10 cellular contexts compared by ENCODE assay signal in the genomic region with DNA sequence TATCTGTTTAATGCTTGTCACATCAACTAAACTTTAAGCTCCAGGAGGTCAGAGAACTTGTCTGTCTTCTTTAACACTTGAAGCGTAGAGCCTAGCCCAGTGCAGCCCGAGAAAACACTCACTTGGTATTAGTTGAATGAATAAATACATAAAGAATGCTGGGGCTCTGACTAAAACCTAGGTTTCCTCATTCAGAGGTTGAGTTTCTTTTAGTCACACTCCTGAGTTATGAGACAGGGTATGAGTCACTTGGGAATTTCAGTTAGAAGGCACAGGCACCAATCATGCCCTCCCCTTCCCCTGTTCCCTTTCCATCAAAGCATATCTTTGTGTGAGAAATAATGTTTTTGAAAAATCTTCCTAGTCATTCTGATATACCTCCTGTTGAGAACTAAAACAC.
A peak's percentile ranks its signal among the peaks of the same experiment; 100 is the strongest.
DNase-seq lines count a peak whose midpoint lies in the region; ATAC-seq and TF ChIP-seq lines count a peak whose summit lies in the region.
"Had no signal": no experiment of that assay in that cellular context is flagged by ENCODE, and none has a peak within 500 bp of the region (broad histone marks: within the 10 kb centered on the region; RNA-seq: fewer than 3 reads in every experiment).

No MANE protein-coding gene starts in this region.

- TF ChIP-seq EP300 in SK-N-SH (IDR thresholded peaks at IDR 0.05; ENCODE audit: borderline replicate concordance in 1 of 2, low read depth in 1 of 2, low read length in 1 of 2), result peak in 1 of 2 experiments; percentile 97; a peak in 2 of 4 replicates

- ATAC-seq in GM21717 (IDR thresholded peaks at IDR 0.05; ENCODE audit: unreplicated experiment) (peak; percentile 52), HG03439 (IDR thresholded peaks at IDR 0.05; ENCODE audit: unreplicated experiment) (no peak)
- ATAC-seq: natural killer cell treated with Interleukin-12 subunit alpha and Interleukin-12 subunit beta and Interleukin-15 and Interleukin-18, amount 100 ng/mL, for 72 hours had no signal

- H3K27me3 ChIP-seq in SK-N-SH (ENCODE audit: insufficient read depth) (no peaks in the 10 kb centered on the region), endodermal cell (ENCODE audit: control insufficient read depth, insufficient read depth, low read length, poor library complexity, severe bottlenecking) (no peaks in the 10 kb centered on the region)

- no peak overlapping the region for H3K4me3 ChIP-seq in SK-N-SH (ENCODE audit: low read depth in 2 of 2, low read length in 1 of 2)
- H3K4me3 ChIP-seq in endodermal cell (ENCODE audit: low read length), result no peak overlapping the region

- H3K27ac ChIP-seq in SK-N-SH (ENCODE audit: low read depth in 2 of 2, low read length in 1 of 2) (peak overlapping the region; percentile 65 to 95; a peak in 3 of 4 replicates), substantia nigra (ENCODE audit: low read depth, low read length, poor library complexity, severe bottlenecking) (no peak overlapping the region), endodermal cell (ENCODE audit: low read depth, low read length) (no peak overlapping the region)

- no peaks in the 10 kb centered on the region for H4K20me1 ChIP-seq in SK-N-SH (ENCODE audit: insufficient read depth)

- no peak for TF ChIP-seq RAD21 in SK-N-SH (IDR thresholded peaks at IDR 0.05; ENCODE audit: low read length)

- H3F3A ChIP-seq in SK-N-SH (replicated peaks; ENCODE audit: insufficient read depth), result peaks cover 14% of the 10 kb centered on the region

- no peaks in the 10 kb centered on the region for H3K79me2 ChIP-seq in SK-N-SH (ENCODE audit: insufficient read depth)

- no peak overlapping the region for H3K27ac Mint-ChIP-seq in endodermal cell
- H3K27ac Mint-ChIP-seq: natural killer cell treated with Interleukin-12 subunit alpha and Interleukin-12 subunit beta and Interleukin-15 and Interleukin-18, amount 100 ng/mL, for 72 hours had no signal

- H3K4me1 ChIP-seq in SK-N-SH (ENCODE audit: control insufficient read depth in 1 of 2, insufficient read depth in 2 of 2, low read depth in 1 of 2, low read length in 1 of 2) (peaks cover 0 to 15% of the 10 kb centered on the region in 2 experiments; a peak in 2 of 4 replicates), endodermal cell (ENCODE audit: control insufficient read depth, insufficient read depth, low read length) (no peaks in the 10 kb centered on the region)

- H3K4me1 Mint-ChIP-seq in endodermal cell, result peaks cover 2% of the 10 kb centered on the region

- in situ Hi-C loops in ACHN (cut with HindIII; ENCODE audit: low pct_ligation_motif_present, low pct_unique_long_range_greater_than_20kb, low sequenced_read_pairs), result no loop called here

- 0% methylated on average over 2 of the region's 2 CpGs for WGBS in SK-N-SH (ENCODE audit: low lambda C conversion rate)
- WGBS in endodermal cell (ENCODE audit: insufficient coverage in 1 of 2, insufficient read length in 1 of 2), 2 experiments, result 60 to 88% methylated on average over 2 of the region's 2 CpGs

- no peak overlapping the region for H3K4me3 Mint-ChIP-seq in endodermal cell
- H3K4me3 Mint-ChIP-seq: natural killer cell treated with Interleukin-12 subunit alpha and Interleukin-12 subunit beta and Interleukin-15 and Interleukin-18, amount 100 ng/mL, for 72 hours had no signal

- H3K27me3 Mint-ChIP-seq in endodermal cell (ENCODE audit: insufficient read depth), result no peaks in the 10 kb centered on the region

- no peaks in the 10 kb centered on the region for H3K36me3 ChIP-seq in SK-N-SH (replicated peaks in 1 of 2; ENCODE audit: control insufficient read depth in 1 of 2, insufficient read depth in 2 of 2, low read length in 1 of 2)
- no peaks in the 10 kb centered on the region for H3K36me3 ChIP-seq in endodermal cell (ENCODE audit: control insufficient read depth, insufficient read depth, low read length)

- H3K9ac ChIP-seq in SK-N-SH, result peak overlapping the region; percentile 42; the same call in 1 of the 2 replicates
- H3K9ac ChIP-seq in endodermal cell (ENCODE audit: extremely low read depth, low read length, poor library complexity, severe bottlenecking), result no peak overlapping the region

- DNase-seq in ACHN, result peak; percentile 92
- peak; percentile 2 for DNase-seq in SK-N-SH
- DNase-seq in hepatic stellate cell (ENCODE audit: low spot score), result peak; percentile 73
- no peak for DNase-seq in substantia nigra (lab: John Stamatoyannopoulos, UW)
- no peak for DNase-seq in endodermal cell
- DNase-seq in NCI-H146 (lab: John Stamatoyannopoulos, UW), result no peak
- DNase-seq: NCI-H1694 treated with DMSO at 0.1 percent for 48 hours had no signal

- H3K36me3 Mint-ChIP-seq in endodermal cell (ENCODE audit: low read depth), result no peaks in the 10 kb centered on the region
- H3K36me3 Mint-ChIP-seq: natural killer cell treated with Interleukin-12 subunit alpha and Interleukin-12 subunit beta and Interleukin-15 and Interleukin-18, amount 100 ng/mL, for 72 hours had no signal

- no peaks in the 10 kb centered on the region for H3K9me3 ChIP-seq in SK-N-SH
- no peaks in the 10 kb centered on the region for H3K9me3 ChIP-seq in endodermal cell (ENCODE audit: control insufficient read depth, low read length)

- CTCF ChIA-PET in SK-N-SH (lab: Yijun Ruan, JAX), result interaction anchor here (0.6 kb wide), 1 partner anchor 1713 kb away, joined by 3 read pairs; no protein-coding TSS in a partner anchor

- H3K9me2 ChIP-seq in SK-N-SH, result no peaks in the 10 kb centered on the region

- H2AFZ ChIP-seq in SK-N-SH (ENCODE audit: low read depth), result peak overlapping the region; percentile 41; the same call in 1 of the 2 replicates

- TF ChIP-seq CTCF in SK-N-SH (IDR thresholded peaks at IDR 0.05), result no peak
- no peak for TF ChIP-seq CTCF in endodermal cell (conservative IDR thresholded peaks at IDR 0.05)

- H3K9me3 Mint-ChIP-seq in endodermal cell, result no peaks in the 10 kb centered on the region
- H3K9me3 Mint-ChIP-seq: natural killer cell treated with Interleukin-12 subunit alpha and Interleukin-12 subunit beta and Interleukin-15 and Interleukin-18, amount 100 ng/mL, for 72 hours had no signal

- POLR2A ChIA-PET in SK-N-SH (lab: Yijun Ruan, JAX), result no interaction called here

- no peak overlapping the region for H3K4me2 ChIP-seq in SK-N-SH

TF ChIP-seq in SK-N-SH, 30 proteins besides CTCF, POLR2A, EP300 and RAD21 (continues in another document):
- TF ChIP-seq SMC3 (IDR thresholded peaks at IDR 0.05; ENCODE audit: low read depth, low read length) (no peak), MXI1 (IDR thresholded peaks at IDR 0.05; ENCODE audit: low read depth, low read length) (no peak), ELF1 (IDR thresholded peaks at IDR 0.05) (0 out of 2 replicates have a peak, but pooled peaks have one; percentile 41), TCF12 (IDR thresholded peaks at IDR 0.05) (peak; percentile 88), EZH2phosphoT487 (IDR thresholded peaks at IDR 0.05; ENCODE audit: borderline replicate concordance, low read depth) (no peak), JUND (IDR thresholded peaks at IDR 0.05) (peak; percentile 97), CHD2 (IDR thresholded peaks at IDR 0.05; ENCODE audit: low read length, partially characterized antibody) (no peak), TEAD4 (IDR thresholded peaks at IDR 0.05; ENCODE audit: borderline replicate concordance, insufficient read depth) (peak; percentile 90), NRF1 (IDR thresholded peaks at IDR 0.05; ENCODE audit: low read depth, low read length) (no peak), MEF2A (IDR thresholded peaks at IDR 0.05; ENCODE audit: borderline replicate concordance, low read depth) (no peak), RFX5 (IDR thresholded peaks at IDR 0.05; ENCODE audit: low read length) (no peak), GATA2 (CRISPR knock-in tag; IDR thresholded peaks at IDR 0.05) (no peak), GABPA (IDR thresholded peaks at IDR 0.05; ENCODE audit: low read depth) (no peak), SIN3A (IDR thresholded peaks at IDR 0.05; ENCODE audit: borderline replicate concordance, low read depth, low read length) (no peak), FOSL2 (IDR thresholded peaks at IDR 0.05; ENCODE audit: borderline replicate concordance, low read depth) (peak; percentile 97), ZBTB33 (IDR thresholded peaks at IDR 0.05; ENCODE audit: borderline replicate concordance, low read depth) (peak; percentile 48; the same call in 1 of the 2 replicates), TAF1 (IDR thresholded peaks at IDR 0.05; ENCODE audit: borderline replicate concordance, low read depth, low read length) (no peak), YY1 (IDR thresholded peaks at IDR 0.05; ENCODE audit: low read depth) (no peak), NFIC (IDR thresholded peaks at IDR 0.05; ENCODE audit: borderline replicate concordance) (peak; percentile 67; the same call in 1 of the 2 replicates), IRF3 (IDR thresholded peaks at IDR 0.05; ENCODE audit: low read depth, low read length) (no peak)
- TF ChIP-seq, protein P1, sequence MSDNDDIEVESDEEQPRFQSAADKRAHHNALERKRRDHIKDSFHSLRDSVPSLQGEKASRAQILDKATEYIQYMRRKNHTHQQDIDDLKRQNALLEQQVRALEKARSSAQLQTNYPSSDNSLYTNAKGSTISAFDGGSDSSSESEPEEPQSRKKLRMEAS (IDR thresholded peaks at IDR 0.05; ENCODE audit: low read depth), result 0 out of 2 replicates have a peak, but pooled peaks have one; percentile 19

Comparison
In these comparisons a context has a peak if more than half of its experiments do, and no peak if none do; other contexts are left out.
1. DNase-seq: peak in ACHN (single experiment), SK-N-SH (single experiment) and hepatic stellate cell (single experiment); none in substantia nigra (0 of 49), endodermal cell (single experiment) and NCI-H146 (single experiment).
2. H3K27ac ChIP-seq: peak in SK-N-SH (2 of 2); none in substantia nigra (single experiment) and endodermal cell (single experiment).